In genomic region chr3:107263269-107264021, GRCh38 we compare ENCODE assay signal across 11 cellular contexts.
DNase-seq lines count a peak whose midpoint lies in the region; ATAC-seq, FAIRE-seq and TF ChIP-seq lines count a peak whose summit lies in the region.
"Had no signal": no experiment of that assay in that cellular context is flagged by ENCODE, and none has a peak within 500 bp of the region (broad histone marks: within the 10 kb centered on the region; RNA-seq: fewer than 3 reads in every experiment).

No MANE protein-coding gene starts in this region.

- peak overlapping the region; percentile 26 for H2AFZ ChIP-seq in mammary epithelial cell (ENCODE audit: low read depth, low read length)

- in situ Hi-C loops in mammary epithelial cell (cut with MboI; ENCODE audit: low sequenced_read_pairs in 2 of 2), result loop anchor here in 1 of 2 donors (25.0 kb wide), 1 partner anchor 274 kb away; no protein-coding TSS in a partner anchor

- POLR2A ChIA-PET in GM10248 (lab: Yijun Ruan, JAX), result no interaction called here
- POLR2A ChIA-PET in naive thymus-derived CD8-positive, alpha-beta T cell (lab: Charles Lee), result no interaction called here

- dilution Hi-C loops in mammary epithelial cell (cut with HindIII; ENCODE audit: low sequenced_read_pairs), result no loop called here

- TF ChIP-seq CTCF in mammary epithelial cell (conservative IDR thresholded peaks at IDR 0.05 in 1 of 2, IDR thresholded peaks at IDR 0.05 in 1 of 2; ENCODE audit: extremely low read depth in 1 of 2, insufficient read depth in 1 of 2, low read depth in 1 of 2, low read length in 2 of 2) (no peak), kidney (IDR thresholded peaks at IDR 0.05; ENCODE audit: borderline replicate concordance, extremely low read depth, insufficient read depth) (no peak), GM10248 (IDR thresholded peaks at IDR 0.05; ENCODE audit: control extremely low read depth, extremely low read depth, low read depth, missing control alignments) (no peak)

- H3K9me3 Mint-ChIP-seq in stimulated activated memory B cell treated with anti-CD40 and anti-IgM and Interleukin-4, amounts not matched to agents 10 μg/mL and 1 μg/mL and 100 μg/mL, for 72 hours, result no peaks in the 10 kb centered on the region
- H3K9me3 Mint-ChIP-seq in naive thymus-derived CD8-positive, alpha-beta T cell, result no peaks in the 10 kb centered on the region
- H3K9me3 Mint-ChIP-seq: stimulated activated naive CD8-positive, alpha-beta T cell treated with anti-CD3 and anti-CD28 coated beads, Interleukin-15, amount 100 ng/mL, for 72 hours had no signal

- no peaks in the 10 kb centered on the region for H3K27me3 ChIP-seq in mammary epithelial cell (ENCODE audit: insufficient read depth, low read length)

- BruUV-seq in mammary epithelial cell (replicated peaks; lab: Mats Ljungman, UMichigan), result no TSS peak

- peak overlapping the region; percentile 30 for H3K4me2 ChIP-seq in mammary epithelial cell (ENCODE audit: insufficient read depth, low read depth, low read length)

- H3K27me3 Mint-ChIP-seq in stimulated activated memory B cell treated with anti-CD40 and anti-IgM and Interleukin-4, amounts not matched to agents 10 μg/mL and 1 μg/mL and 100 μg/mL, for 72 hours, result no peaks in the 10 kb centered on the region
- H3K27me3 Mint-ChIP-seq in naive thymus-derived CD8-positive, alpha-beta T cell, result peaks cover 0 to 7% (median 3%) of the 10 kb centered on the region in 5 donors
- H3K27me3 Mint-ChIP-seq: stimulated activated naive CD8-positive, alpha-beta T cell treated with anti-CD3 and anti-CD28 coated beads, Interleukin-15, amount 100 ng/mL, for 72 hours had no signal

- peak overlapping the region; percentile 19 for H3K4me3 Mint-ChIP-seq in stimulated activated memory B cell treated with anti-CD40 and anti-IgM and Interleukin-4, amounts not matched to agents 10 μg/mL and 1 μg/mL and 100 μg/mL, for 72 hours
- H3K4me3 Mint-ChIP-seq in naive thymus-derived CD8-positive, alpha-beta T cell, result no peak overlapping the region
- H3K4me3 Mint-ChIP-seq: stimulated activated naive CD8-positive, alpha-beta T cell treated with anti-CD3 and anti-CD28 coated beads, Interleukin-15, amount 100 ng/mL, for 72 hours had no signal

- H3K4me3 ChIP-seq in mammary epithelial cell (replicated peaks in 1 of 3; ENCODE audit: insufficient read depth in 1 of 3, low read depth in 2 of 3, low read length in 3 of 3) (no peak overlapping the region), kidney (ENCODE audit: low read length in 2 of 2) (peak overlapping the region; percentile 48 to 58)

- WGBS in mammary epithelial cell (ENCODE audit: low coverage, missing lambda C conversion rate), result 89% methylated on average over 9 of the region's 9 CpGs

- no peak for FAIRE-seq in kidney (lab: Jason Lieb, UNC)

- no peak for ATAC-seq in stimulated activated memory B cell treated with anti-CD40 and anti-IgM and Interleukin-4, amounts not matched to agents 10 μg/mL and 1 μg/mL and 100 μg/mL, for 72 hours
- no peak for ATAC-seq in naive thymus-derived CD8-positive, alpha-beta T cell
- ATAC-seq: stimulated activated naive CD8-positive, alpha-beta T cell treated with anti-CD3 and anti-CD28 coated beads, Interleukin-15, amount 100 ng/mL, for 72 hours had no signal

- no peaks in the 10 kb centered on the region for H3K9me3 ChIP-seq in mammary epithelial cell (replicated peaks; ENCODE audit: insufficient read depth, low read length)
- H3K9me3 ChIP-seq in kidney (ENCODE audit: control insufficient read depth in 1 of 2, low read length in 2 of 2), result no peaks in the 10 kb centered on the region

- H4K20me1 ChIP-seq in mammary epithelial cell (ENCODE audit: insufficient read depth, low read length), result no peaks in the 10 kb centered on the region

- H3K9ac ChIP-seq in mammary epithelial cell (ENCODE audit: insufficient read depth, low read length) (no peak overlapping the region), kidney (ENCODE audit: low read length in 2 of 2) (peak overlapping the region in 1 of 2 donors; percentile 20)

- peak; percentile 45 for DNase-seq in HT1080 (ENCODE audit: low read depth)
- DNase-seq in mammary epithelial cell, result no peak
- no peak for DNase-seq in kidney
- no peak for DNase-seq in medulla oblongata (ENCODE audit: extremely low spot score)
- DNase-seq in NCI-H446 (lab: John Stamatoyannopoulos, UW), result no peak
- DNase-seq in GM10248 (ENCODE audit: extremely low spot score), result no peak
- no peak for DNase-seq in naive thymus-derived CD8-positive, alpha-beta T cell
- DNase-seq: activated T-cell treated with anti-CD3 and anti-CD28 coated beads, Interleukin-2, amount 50 U/mL, for 1 hour; NCI-H1930; stimulated activated naive CD8-positive, alpha-beta T cell treated with anti-CD3 and anti-CD28 coated beads, Interleukin-15, amount 100 ng/mL, for 72 hours had no signal

- H3K4me1 ChIP-seq in mammary epithelial cell (ENCODE audit: insufficient read depth, low read length) (peaks cover 22% of the 10 kb centered on the region), kidney (ENCODE audit: control insufficient read depth in 1 of 2, insufficient read depth in 1 of 2, low read depth in 1 of 2, low read length in 2 of 2) (peaks cover 0 to 2% of the 10 kb centered on the region in 2 donors)

- no peaks in the 10 kb centered on the region for H3K36me3 Mint-ChIP-seq in stimulated activated memory B cell treated with anti-CD40 and anti-IgM and Interleukin-4, amounts not matched to agents 10 μg/mL and 1 μg/mL and 100 μg/mL, for 72 hours
- no peaks in the 10 kb centered on the region for H3K36me3 Mint-ChIP-seq in naive thymus-derived CD8-positive, alpha-beta T cell

- no peak overlapping the region for H3K27ac ChIP-seq in mammary epithelial cell (ENCODE audit: insufficient read depth, low read depth, low read length)
- H3K27ac ChIP-seq in kidney (ENCODE audit: low read depth in 2 of 2, low read length in 2 of 2), result peak overlapping the region; percentile 18 to 36

- no peaks in the 10 kb centered on the region for H3K79me2 ChIP-seq in mammary epithelial cell (ENCODE audit: insufficient read depth, low read length)

- intact Hi-C loops in mammary epithelial cell (cut with micrococcal nuclease), result no loop called here
- intact Hi-C loops in kidney (cut with DNase I), result no loop called here

- CTCF ChIA-PET in mammary epithelial cell (lab: Charles Lee; ENCODE audit: low non-redundant PET) (no interaction called here), GM10248 (lab: Yijun Ruan, JAX) (interaction anchor here (1.1 to 2.0 kb wide), 2 partner anchors 9 to 27 kb away, joined by 3 to 6 read pairs; no protein-coding TSS in a partner anchor)

- H3K36me3 ChIP-seq in mammary epithelial cell (ENCODE audit: insufficient read depth, low read length) (no peaks in the 10 kb centered on the region), kidney (ENCODE audit: control insufficient read depth in 1 of 2, insufficient read depth in 2 of 2, low read length in 2 of 2) (no peaks in the 10 kb centered on the region)

- peaks cover 11% of the 10 kb centered on the region for H3K4me1 Mint-ChIP-seq in stimulated activated memory B cell treated with anti-CD40 and anti-IgM and Interleukin-4, amounts not matched to agents 10 μg/mL and 1 μg/mL and 100 μg/mL, for 72 hours
- H3K4me1 Mint-ChIP-seq in naive thymus-derived CD8-positive, alpha-beta T cell, result peaks cover 0 to 2% (median 0%) of the 10 kb centered on the region in 4 donors
- H3K4me1 Mint-ChIP-seq: stimulated activated naive CD8-positive, alpha-beta T cell treated with anti-CD3 and anti-CD28 coated beads, Interleukin-15, amount 100 ng/mL, for 72 hours had no signal

- H3K27ac Mint-ChIP-seq in stimulated activated memory B cell treated with anti-CD40 and anti-IgM and Interleukin-4, amounts not matched to agents 10 μg/mL and 1 μg/mL and 100 μg/mL, for 72 hours, result peak overlapping the region; percentile 36
- no peak overlapping the region for H3K27ac Mint-ChIP-seq in naive thymus-derived CD8-positive, alpha-beta T cell
- H3K27ac Mint-ChIP-seq: stimulated activated naive CD8-positive, alpha-beta T cell treated with anti-CD3 and anti-CD28 coated beads, Interleukin-15, amount 100 ng/mL, for 72 hours had no signal

Comparison
In these comparisons a context has a peak if more than half of its experiments do, and no peak if none do; other contexts are left out.
1. H3K4me3 ChIP-seq: peak in kidney (2 of 2); none in mammary epithelial cell (0 of 3).